Comparison of ENCODE assay signal across 28 cellular contexts in genomic region chr14:65594882-65595237, GRCh38.
"Had no signal": no experiment of that assay in that cellular context is flagged by ENCODE, and none has a peak within 500 bp of the region (broad histone marks: within the 10 kb centered on the region; RNA-seq: fewer than 3 reads in every experiment).

No MANE protein-coding gene starts in this region.

- H2AFZ ChIP-seq: hepatocyte had no signal

- H3K27me3 ChIP-seq: ascending aorta, breast epithelium, cardiac muscle cell, esophagus squamous epithelium, gastroesophageal sphincter, heart right ventricle, hepatocyte had no signal

- H3K79me2 ChIP-seq: hepatocyte had no signal

- H3K4me3 ChIP-seq: ascending aorta, breast epithelium, cardiac muscle cell, esophagus squamous epithelium, gastroesophageal sphincter, heart right ventricle, hepatocyte had no signal

- H3K27ac ChIP-seq: ascending aorta, breast epithelium, cardiac muscle cell, epithelial cell of prostate, esophagus squamous epithelium, gastroesophageal sphincter, heart right ventricle, hepatocyte had no signal

- H3K4me1 ChIP-seq: ascending aorta, breast epithelium, esophagus squamous epithelium, gastroesophageal sphincter had no signal

- DNase-seq: activated CD4-positive, alpha-beta memory T cell treated with anti-CD3 and anti-CD28 coated beads, Interleukin-2, amount 10 ng/mL, durations not matched to agents 7 days and 5 days; activated CD4-positive, alpha-beta T cell treated with anti-CD3 and anti-CD28 coated beads for 1 hour; activated CD4-positive, alpha-beta T cell treated with anti-CD3 and anti-CD28 coated beads for 4 hours; activated CD4-positive, alpha-beta T cell treated with anti-CD3 and anti-CD28 coated beads, Interleukin-2, amount 10 ng/mL, durations not matched to agents 7 days and 5 days; activated CD4-positive, alpha-beta T cell treated with anti-CD3 and anti-CD28 coated beads, Interleukin-2, amount 50 U/mL, for 4 hours; activated CD8-positive, alpha-beta memory T cell treated with anti-CD3 and anti-CD28 coated beads, Interleukin-2, amount 50 U/mL, for 48 hours; activated gamma-delta T cell; activated naive CD4-positive, alpha-beta T cell; activated naive CD4-positive, alpha-beta T cell treated with anti-CD3 and anti-CD28 coated beads, Interleukin-2, amount 10 ng/mL, durations not matched to agents 7 days and 5 days; activated naive CD8-positive, alpha-beta T cell treated with anti-CD3 and anti-CD28 coated beads, Interleukin-2, amount 10 ng/mL, durations not matched to agents 7 days and 5 days; activated T-cell treated with anti-CD3 and anti-CD28 coated beads for 4 hours; activated T-cell treated with anti-CD3 and anti-CD28 coated beads, Interleukin-2, amount 50 U/mL, for 24 hours; activated T-cell treated with anti-CD3 and anti-CD28 coated beads, Interleukin-2, amount 50 U/mL, for 72 hours; central memory CD4-positive, alpha-beta T cell; cortex of kidney; dermis blood vessel endothelial cell; effector CD4-positive, alpha-beta T cell; esophagus squamous epithelium; foreskin melanocyte; heart right ventricle; T-helper 2 cell had no signal

- H3K36me3 ChIP-seq: ascending aorta, breast epithelium, cardiac muscle cell, esophagus squamous epithelium, gastroesophageal sphincter, heart right ventricle had no signal

- ATAC-seq: activated naive CD4-positive, alpha-beta T cell treated with anti-CD3 and anti-CD28 coated beads, Interleukin-2, amount 50 U/mL, for 72 hours; activated T-cell treated with anti-CD3 and anti-CD28 coated beads, Interleukin-2, amount 50 U/mL, for 72 hours; gastroesophageal sphincter had no signal

- H3K9me3 ChIP-seq: ascending aorta, breast epithelium, esophagus squamous epithelium, gastroesophageal sphincter, heart right ventricle had no signal
